In the genomic region with DNA sequence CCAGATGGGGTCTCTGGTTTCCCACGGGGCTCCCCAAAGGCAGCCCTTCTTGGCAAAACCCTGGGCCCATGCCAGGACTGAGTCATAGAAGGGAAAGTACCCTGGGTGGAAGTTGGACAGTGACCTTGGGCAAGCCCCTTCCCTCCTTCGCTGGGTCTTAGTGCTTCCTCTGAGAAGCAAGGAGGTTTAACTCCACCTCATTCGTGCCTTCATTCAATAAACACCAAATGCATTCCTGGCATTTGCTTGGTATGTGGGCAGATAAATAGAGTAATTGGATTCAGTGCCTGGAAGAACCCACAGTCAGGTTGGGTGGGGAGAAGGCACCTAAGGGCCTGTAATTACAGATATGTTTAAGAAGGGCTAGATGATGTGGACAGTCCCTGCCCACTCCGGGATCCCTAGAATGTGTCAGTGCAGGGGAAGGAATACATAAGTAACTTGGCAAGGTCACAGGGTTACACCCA, we compare ENCODE assay signal across 11 cellular contexts. TPM values are rescaled to one million over a fixed set of nuclear protein-coding genes. Genes with fewer than 3 reads are reported as not detected.
DNase-seq lines count a peak whose midpoint lies in the region; ATAC-seq and TF ChIP-seq lines count a peak whose summit lies in the region.
"Had no signal": no experiment of that assay in that cellular context is flagged by ENCODE, and none has a peak within 500 bp of the region (broad histone marks: within the 10 kb centered on the region; RNA-seq: fewer than 3 reads in every experiment).

No MANE protein-coding gene starts in this region.

- TF ChIP-seq POLR2A in body of pancreas (IDR thresholded peaks at IDR 0.05) = no peak

- H3K27ac ChIP-seq in body of pancreas = peak overlapping the region in 3 of 4 donors; percentile 77 to 80 (median 78)
- no peak overlapping the region for H3K27ac ChIP-seq in mesendoderm (ENCODE audit: low read depth, low read length)
- H3K27ac ChIP-seq: neutrophil had no signal

- no peak overlapping the region for H3K4ac ChIP-seq in mesendoderm (ENCODE audit: low read depth, low read length)

- H3K4me1 Mint-ChIP-seq in effector memory CD8-positive, alpha-beta T cell (ENCODE audit: low read depth in 2 of 2) = no peaks in the 10 kb centered on the region

- H3K36me3 ChIP-seq in body of pancreas (replicated peaks in 1 of 2; ENCODE audit: insufficient read depth in 1 of 2, low read depth in 2 of 2) (no peaks in the 10 kb centered on the region), mesendoderm (ENCODE audit: control insufficient read depth, insufficient read depth, low read length) (no peaks in the 10 kb centered on the region)
- H3K36me3 ChIP-seq: neutrophil had no signal

- intact Hi-C loops in body of pancreas (cut with DNase I) = no loop called here

- H3K27me3 ChIP-seq in body of pancreas (no peaks in the 10 kb centered on the region), mesendoderm (ENCODE audit: insufficient read depth, low read length, poor library complexity) (no peaks in the 10 kb centered on the region)
- H3K27me3 ChIP-seq: neutrophil had no signal

- H3K56ac ChIP-seq in mesendoderm (ENCODE audit: low read length) = no peak overlapping the region

- no peak overlapping the region for H2BK5ac ChIP-seq in mesendoderm (ENCODE audit: low read length)

- H4K5ac ChIP-seq in mesendoderm (ENCODE audit: low read length) = no peak overlapping the region

- H2BK15ac ChIP-seq in mesendoderm (replicated peaks; ENCODE audit: low read depth) = no peak overlapping the region

- H3K27me3 Mint-ChIP-seq in effector memory CD8-positive, alpha-beta T cell = no peaks in the 10 kb centered on the region
- H3K27me3 Mint-ChIP-seq: CD4-positive, alpha-beta T cell had no signal

- no peak overlapping the region for H3K4me3 ChIP-seq in AG10803 (ENCODE audit: low read length)
- H3K4me3 ChIP-seq in body of pancreas = no peak overlapping the region
- no peak overlapping the region for H3K4me3 ChIP-seq in mesendoderm (ENCODE audit: low read length)

- DNase-seq in AG10803 (ENCODE audit: low read depth) = peak; percentile 17
- DNase-seq in HT-29 (ENCODE audit: low spot score) = peak; percentile 62
- DNase-seq in body of pancreas = peak; percentile 24 to 55 (median 51)
- no peak for DNase-seq in mesendoderm
- DNase-seq in NCI-H526 treated with DMSO at 0.1 percent for 48 hours (lab: John Stamatoyannopoulos, UW) = no peak
- DNase-seq in effector memory CD8-positive, alpha-beta T cell = no peak
- DNase-seq: CD4-positive, alpha-beta T cell; NCI-H1930 had no signal

- H3K23ac ChIP-seq in mesendoderm (ENCODE audit: low read length) = peak overlapping the region; percentile 24

- no peaks in the 10 kb centered on the region for H3K79me1 ChIP-seq in mesendoderm (ENCODE audit: low read length)

- no peak overlapping the region for H3K27ac Mint-ChIP-seq in effector memory CD8-positive, alpha-beta T cell
- H3K27ac Mint-ChIP-seq: CD4-positive, alpha-beta T cell had no signal

- H3K79me2 ChIP-seq in mesendoderm (ENCODE audit: control insufficient read depth, insufficient read depth, low read length) = no peaks in the 10 kb centered on the region

- no peak overlapping the region for H4K8ac ChIP-seq in mesendoderm (ENCODE audit: low read depth, low read length)

- ATAC-seq in body of pancreas = peak; percentile 9
- ATAC-seq in GM18519 (IDR thresholded peaks at IDR 0.05; ENCODE audit: low FRiP score, unreplicated experiment) = no peak
- no peak for ATAC-seq in GM18502 (IDR thresholded peaks at IDR 0.05; ENCODE audit: poor library complexity, unreplicated experiment)
- ATAC-seq in effector memory CD8-positive, alpha-beta T cell (replicated peaks) = no peak

- H3K36me3 Mint-ChIP-seq in effector memory CD8-positive, alpha-beta T cell (ENCODE audit: insufficient read depth) = no peaks in the 10 kb centered on the region

- H3K4me1 ChIP-seq in body of pancreas (peaks cover 23% of the 10 kb centered on the region), mesendoderm (ENCODE audit: control insufficient read depth, low read depth, low read length) (peaks cover 4% of the 10 kb centered on the region)

- H2AK5ac ChIP-seq in mesendoderm (ENCODE audit: low read length) = no peak overlapping the region

- no peak overlapping the region for H3K4me3 Mint-ChIP-seq in effector memory CD8-positive, alpha-beta T cell
- H3K4me3 Mint-ChIP-seq: CD4-positive, alpha-beta T cell had no signal

- no peak overlapping the region for H2BK120ac ChIP-seq in mesendoderm (ENCODE audit: low read depth, low read length)

- no peak overlapping the region for H3K4me2 ChIP-seq in mesendoderm (ENCODE audit: low read length)

- H3K9me3 Mint-ChIP-seq in effector memory CD8-positive, alpha-beta T cell = peaks cover 0 to 9% of the 10 kb centered on the region in 2 donors

- no peak overlapping the region for H3K18ac ChIP-seq in mesendoderm (ENCODE audit: low read length)

- peaks cover 0 to 9% (median 0%) of the 10 kb centered on the region in 3 donors for H3K9me3 ChIP-seq in body of pancreas
- H3K9me3 ChIP-seq: neutrophil had no signal

- WGBS in body of pancreas, 2 donors = 44 to 60% methylated on average over 4 of the region's 4 CpGs
- no CpG with 5 or more reads among the region's 4 CpGs for WGBS in mesendoderm (ENCODE audit: extremely low coverage, insufficient coverage, low lambda C conversion rate)

- no peak overlapping the region for H3K9ac ChIP-seq in mesendoderm (ENCODE audit: low read length)

- TF ChIP-seq CTCF in AG10803 (conservative IDR thresholded peaks at IDR 0.05; ENCODE audit: low read length) (no peak), body of pancreas (IDR thresholded peaks at IDR 0.05) (no peak)

RNA-seq across cellular contexts. Expression of gene CITED4, which starts 36.3 kb away (rescaled TPM):
- 3.1 and 6.4 TPM in 2 replicates for total RNA-seq in HT-29 (2014; rRNA removed; shearing (Covaris generic))
- total RNA-seq in body of pancreas = 100 to 1,000 TPM; 180 to 465 TPM
- 12.3 TPM for polyA plus RNA-seq in mesendoderm (2013, experiment 1 of 2)
- polyA plus RNA-seq in mesendoderm (2013, experiment 2 of 2) = 12.8 TPM

Comparison
In these comparisons a context has a peak if more than half of its experiments do, and no peak if none do; other contexts are left out.
1. DNase-seq: peak in AG10803 (single experiment), HT-29 (single experiment) and body of pancreas (4 of 4); none in mesendoderm (single experiment), NCI-H526 treated with DMSO at 0.1 percent for 48 hours (single experiment) and effector memory CD8-positive, alpha-beta T cell (0 of 3).
2. RNA of gene CITED4, which starts 36.3 kb away (total RNA-seq): 180 to 465 TPM in body of pancreas; 3.1 to 6.4 TPM in HT-29; every median in the first group is over 10 times any median in the second.